ENCODE assay signal across 24 cellular contexts in genomic region chr2:16295891-16296290, GRCh38.
DNase-seq lines count a peak whose midpoint lies in the region; ATAC-seq, FAIRE-seq and TF ChIP-seq lines count a peak whose summit lies in the region.
"Had no signal": no experiment of that assay in that cellular context is flagged by ENCODE, and none has a peak within 500 bp of the region (broad histone marks: within the 10 kb centered on the region; RNA-seq: fewer than 3 reads in every experiment).

No MANE protein-coding gene starts in this region.

- peaks cover 8% of the 10 kb centered on the region for H3K36me3 Mint-ChIP-seq in nephron progenitor cell (ENCODE audit: low read depth)
- H3K36me3 Mint-ChIP-seq: CD8-positive, alpha-beta T cell had no signal

- TF ChIP-seq EP300 in esophagus muscularis mucosa (IDR thresholded peaks at IDR 0.05) = no peak

- H3K36me3 ChIP-seq in BE2C = no peaks in the 10 kb centered on the region
- no peaks in the 10 kb centered on the region for H3K36me3 ChIP-seq in esophagus muscularis mucosa
- no peaks in the 10 kb centered on the region for H3K36me3 ChIP-seq in small intestine (ENCODE audit: control insufficient read depth in 2 of 2, insufficient read depth in 2 of 2, low read length in 2 of 2)
- H3K36me3 ChIP-seq in Peyer's patch = no peaks in the 10 kb centered on the region

- no peaks in the 10 kb centered on the region for H3K27me3 ChIP-seq in BE2C
- peaks cover 0 to 4% (median 0%) of the 10 kb centered on the region in 4 donors for H3K27me3 ChIP-seq in esophagus muscularis mucosa
- H3K27me3 ChIP-seq in small intestine (ENCODE audit: control insufficient read depth in 2 of 2, insufficient read depth in 2 of 2, low read length in 2 of 2) = no peaks in the 10 kb centered on the region
- H3K27me3 ChIP-seq in Peyer's patch = no peaks in the 10 kb centered on the region
- H3K27me3 ChIP-seq: BLaER1 treated with 17β-estradiol and CSF1 and Interleukin-3, amounts not matched to agents 10 nM and 100 nM had no signal

- WGBS in esophagus muscularis mucosa = 86% methylated on average over 7 of the region's 7 CpGs
- 33 to 71% (median 60%) methylated on average over 7 of the region's 7 CpGs for WGBS in small intestine, 3 donors

- TF ChIP-seq CTCF in BE2C (IDR thresholded peaks at IDR 0.05; ENCODE audit: low read depth, low read length) = no peak
- TF ChIP-seq CTCF in esophagus muscularis mucosa (IDR thresholded peaks at IDR 0.05) = no peak
- no peak for TF ChIP-seq CTCF in nephron progenitor cell (IDR thresholded peaks at IDR 0.05)
- no peak for TF ChIP-seq CTCF in Peyer's patch (IDR thresholded peaks at IDR 0.05)

- no peak for TF ChIP-seq POLR2A in esophagus muscularis mucosa (IDR thresholded peaks at IDR 0.05; ENCODE audit: low read depth)
- TF ChIP-seq POLR2A in Peyer's patch (IDR thresholded peaks at IDR 0.05) = no peak

- H3K9me3 ChIP-seq in BE2C (peaks cover 32% of the 10 kb centered on the region), esophagus muscularis mucosa (no peaks in the 10 kb centered on the region), small intestine (ENCODE audit: control insufficient read depth, low read depth) (no peaks in the 10 kb centered on the region), Peyer's patch (no peaks in the 10 kb centered on the region)

- no peak overlapping the region for H3K4me3 ChIP-seq in BE2C (ENCODE audit: low read depth, low read length)
- no peak overlapping the region for H3K4me3 ChIP-seq in esophagus muscularis mucosa
- no peak overlapping the region for H3K4me3 ChIP-seq in small intestine (ENCODE audit: low read depth in 1 of 2, low read length in 2 of 2)
- no peak overlapping the region for H3K4me3 ChIP-seq in Peyer's patch
- H3K4me3 ChIP-seq: A549; BLaER1 treated with 17β-estradiol and CSF1 and Interleukin-3, amounts not matched to agents 10 nM and 100 nM; GM12878 had no signal

- H3K27me3 Mint-ChIP-seq in nephron progenitor cell (ENCODE audit: low read depth, poor library complexity) = peaks cover 3% of the 10 kb centered on the region

- peaks cover 15% of the 10 kb centered on the region for H3K4me1 Mint-ChIP-seq in nephron progenitor cell

- H3K27ac Mint-ChIP-seq in nephron progenitor cell = peak overlapping the region; percentile 12
- H3K27ac Mint-ChIP-seq: CD4-positive, alpha-beta T cell; CD8-positive, alpha-beta T cell had no signal

- DNase-seq in BE2C (peak; percentile 95), esophagus muscularis mucosa (ENCODE audit: extremely low spot score) (peak; percentile 42), nephron progenitor cell (no peak), small intestine (peak; percentile 63), SW480 (ENCODE audit: low spot score) (no peak), Peyer's patch (no peak), AG20443 (ENCODE audit: low spot score) (no peak)
- DNase-seq: CD4-positive, alpha-beta T cell; CD8-positive, alpha-beta T cell; DMS 273 treated with DMSO at 0.1 percent for 48 hours; DMS153; DMS53; DMS79; DND-41; EL; GDM1 had no signal

- no peak overlapping the region for H3K4me3 Mint-ChIP-seq in nephron progenitor cell
- H3K4me3 Mint-ChIP-seq: CD4-positive, alpha-beta T cell; CD8-positive, alpha-beta T cell had no signal

- no peak for FAIRE-seq in small intestine (lab: Jason Lieb, UNC)
- FAIRE-seq: A549, GM12878, GM12892, GM18507 had no signal

- peaks cover 30% of the 10 kb centered on the region for H3K4me1 ChIP-seq in BE2C
- H3K4me1 ChIP-seq in esophagus muscularis mucosa = no peaks in the 10 kb centered on the region
- no peaks in the 10 kb centered on the region for H3K4me1 ChIP-seq in small intestine (ENCODE audit: control insufficient read depth in 2 of 2, insufficient read depth in 1 of 2, low read depth in 1 of 2, low read length in 1 of 2)
- no peaks in the 10 kb centered on the region for H3K4me1 ChIP-seq in Peyer's patch
- H3K4me1 ChIP-seq: A549; BLaER1 treated with 17β-estradiol and CSF1 and Interleukin-3, amounts not matched to agents 10 nM and 100 nM had no signal

- H3K27ac ChIP-seq in esophagus muscularis mucosa (replicated peaks in 1 of 4) (no peak overlapping the region), small intestine (ENCODE audit: low read depth in 1 of 2, low read length in 1 of 2) (no peak overlapping the region), Peyer's patch (no peak overlapping the region)
- H3K27ac ChIP-seq: 22Rv1; A549; BLaER1 treated with 17β-estradiol and CSF1 and Interleukin-3, amounts not matched to agents 10 nM and 100 nM; C4-2B had no signal

- H3K9me3 Mint-ChIP-seq in nephron progenitor cell = peaks cover 16% of the 10 kb centered on the region
- H3K9me3 Mint-ChIP-seq: CD4-positive, alpha-beta T cell had no signal

- intact Hi-C loops in esophagus muscularis mucosa (cut with DNase I) = no loop called here

- ATAC-seq in GM21528 (IDR thresholded peaks at IDR 0.05; ENCODE audit: low FRiP score, unreplicated experiment) = no peak
- ATAC-seq: A549; CD8-positive, alpha-beta T cell; GM12878 had no signal

Comparison
In these comparisons a context has a peak if more than half of its experiments do, and no peak if none do; other contexts are left out.
1. DNase-seq: peak in BE2C (single experiment), esophagus muscularis mucosa (single experiment) and small intestine (single experiment); none in nephron progenitor cell (single experiment), SW480 (single experiment), Peyer's patch (0 of 3) and AG20443 (single experiment).